Comparison of ENCODE assay signal across 1 cellular context in the genomic region with DNA sequence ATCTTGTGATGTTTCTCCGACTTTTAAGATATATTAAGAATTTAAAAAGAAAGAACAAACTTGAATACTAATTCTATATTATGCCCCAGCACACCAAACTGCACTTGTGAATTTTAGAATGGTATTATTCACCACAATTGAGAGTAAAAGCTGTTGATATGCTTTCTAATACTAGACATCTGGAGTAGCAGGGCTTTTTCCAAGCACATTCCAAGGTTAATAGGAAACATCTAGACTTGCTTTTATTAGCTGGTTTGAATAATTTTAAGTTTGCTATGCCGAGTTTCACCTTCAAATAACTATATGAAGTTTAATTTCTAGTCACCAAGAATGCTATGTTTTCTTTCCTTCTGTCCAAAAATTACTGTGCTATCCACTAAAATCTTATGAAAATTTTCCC.
TF ChIP-seq lines count a peak whose summit lies in the region.

No MANE protein-coding gene starts in this region.

TF ChIP-seq in WTC11, 78 proteins besides CTCF, POLR2A, EP300 and RAD21 (continued from another document):
- TF ChIP-seq, protein P1, sequence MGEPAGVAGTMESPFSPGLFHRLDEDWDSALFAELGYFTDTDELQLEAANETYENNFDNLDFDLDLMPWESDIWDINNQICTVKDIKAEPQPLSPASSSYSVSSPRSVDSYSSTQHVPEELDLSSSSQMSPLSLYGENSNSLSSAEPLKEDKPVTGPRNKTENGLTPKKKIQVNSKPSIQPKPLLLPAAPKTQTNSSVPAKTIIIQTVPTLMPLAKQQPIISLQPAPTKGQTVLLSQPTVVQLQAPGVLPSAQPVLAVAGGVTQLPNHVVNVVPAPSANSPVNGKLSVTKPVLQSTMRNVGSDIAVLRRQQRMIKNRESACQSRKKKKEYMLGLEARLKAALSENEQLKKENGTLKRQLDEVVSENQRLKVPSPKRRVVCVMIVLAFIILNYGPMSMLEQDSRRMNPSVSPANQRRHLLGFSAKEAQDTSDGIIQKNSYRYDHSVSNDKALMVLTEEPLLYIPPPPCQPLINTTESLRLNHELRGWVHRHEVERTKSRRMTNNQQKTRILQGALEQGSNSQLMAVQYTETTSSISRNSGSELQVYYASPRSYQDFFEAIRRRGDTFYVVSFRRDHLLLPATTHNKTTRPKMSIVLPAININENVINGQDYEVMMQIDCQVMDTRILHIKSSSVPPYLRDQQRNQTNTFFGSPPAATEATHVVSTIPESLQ (CRISPR knock-in tag; IDR thresholded peaks at IDR 0.05) = no peak
- TF ChIP-seq NR1H2 (CRISPR knock-in tag; IDR thresholded peaks at IDR 0.05) = no peak
- no peak for TF ChIP-seq GRHL2 (CRISPR knock-in tag; IDR thresholded peaks at IDR 0.05; ENCODE audit: insufficient replicate concordance, severe bottlenecking)
- TF ChIP-seq HMGA2 (CRISPR knock-in tag; IDR thresholded peaks at IDR 0.05) = no peak
- TF ChIP-seq ZNF671 (CRISPR knock-in tag; IDR thresholded peaks at IDR 0.05) = no peak
- TF ChIP-seq, protein P2, sequence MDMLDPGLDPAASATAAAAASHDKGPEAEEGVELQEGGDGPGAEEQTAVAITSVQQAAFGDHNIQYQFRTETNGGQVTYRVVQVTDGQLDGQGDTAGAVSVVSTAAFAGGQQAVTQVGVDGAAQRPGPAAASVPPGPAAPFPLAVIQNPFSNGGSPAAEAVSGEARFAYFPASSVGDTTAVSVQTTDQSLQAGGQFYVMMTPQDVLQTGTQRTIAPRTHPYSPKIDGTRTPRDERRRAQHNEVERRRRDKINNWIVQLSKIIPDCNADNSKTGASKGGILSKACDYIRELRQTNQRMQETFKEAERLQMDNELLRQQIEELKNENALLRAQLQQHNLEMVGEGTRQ (CRISPR knock-in tag; IDR thresholded peaks at IDR 0.05) = no peak
- TF ChIP-seq MXD4 (CRISPR knock-in tag; IDR thresholded peaks at IDR 0.05; ENCODE audit: borderline replicate concordance) = no peak
- TF ChIP-seq ZNF138 (CRISPR knock-in tag; conservative IDR thresholded peaks at IDR 0.05) = no peak
- TF ChIP-seq CREM (CRISPR knock-in tag; IDR thresholded peaks at IDR 0.05) = no peak
